In genomic region chr3:126911162-126912026, GRCh38 we compare ENCODE assay signal across 8 cellular contexts.
DNase-seq lines count a peak whose midpoint lies in the region; ATAC-seq lines count a peak whose summit lies in the region.

No MANE protein-coding gene starts in this region.

- intact Hi-C loops in left ventricle myocardium superior (cut with micrococcal nuclease) = no loop called here

- ATAC-seq in HG03196 (IDR thresholded peaks at IDR 0.05; ENCODE audit: unreplicated experiment) = peak; percentile 94
- ATAC-seq in left ventricle myocardium superior = peak; percentile 77

- DNase-seq in AG08396 (ENCODE audit: low spot score) (peak; percentile 29), GM19238 (ENCODE audit: insufficient read length, low spot score) (peak; percentile 85), SIG-M5 treated with dmso at 0.1 percent for 504 hours (lab: John Stamatoyannopoulos, UW; ENCODE audit: unreplicated experiment) (peak; percentile 93), left ventricle myocardium superior (no peak), NCI-H1048 (lab: John Stamatoyannopoulos, UW) (no peak)
- peak; percentile 60 for DNase-seq in activated gamma-delta T cell treated with anti-CD3 and anti-CD28 coated beads, Interleukin-2, amount 50 U/mL, for 16 hours (ENCODE audit: low read depth)
- peak; percentile 15 to 23 for DNase-seq in stimulated activated CD4-positive, alpha-beta T cell treated with anti-CD3 and anti-CD28 coated beads, Interleukin-15, amount 100 ng/mL, for 1 hour (ENCODE audit: low read depth in 1 of 2, low spot score in 1 of 2)

Comparison
In these comparisons a context has a peak if more than half of its experiments do, and no peak if none do; other contexts are left out.
1. DNase-seq: peak in AG08396 (single experiment), GM19238 (single experiment), SIG-M5 treated with dmso at 0.1 percent for 504 hours (single experiment), activated gamma-delta T cell treated with anti-CD3 and anti-CD28 coated beads, Interleukin-2, amount 50 U/mL, for 16 hours (single experiment) and stimulated activated CD4-positive, alpha-beta T cell treated with anti-CD3 and anti-CD28 coated beads, Interleukin-15, amount 100 ng/mL, for 1 hour (2 of 2); none in left ventricle myocardium superior (single experiment) and NCI-H1048 (single experiment).